16 cellular contexts compared by ENCODE assay signal in the genomic region with DNA sequence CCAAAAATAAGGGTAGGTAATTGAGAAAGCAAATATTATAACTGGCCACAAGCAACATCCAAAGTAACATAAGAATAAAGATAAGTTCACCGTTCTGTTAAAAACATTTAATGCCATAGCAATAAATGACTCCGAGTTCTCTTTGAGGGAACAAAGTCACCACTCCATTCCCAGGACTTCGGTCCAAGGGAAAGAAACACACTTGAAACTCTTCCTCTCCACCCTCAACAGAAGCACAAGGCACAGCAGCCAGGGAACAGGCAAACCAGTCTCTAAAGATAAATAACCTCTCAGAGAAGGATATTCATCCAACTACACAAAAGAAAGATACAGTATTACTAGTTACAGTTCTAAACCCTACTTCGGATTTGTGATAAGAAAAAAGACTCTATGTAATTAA. TPM values are rescaled to one million over a fixed set of nuclear protein-coding genes. Genes with fewer than 3 reads are reported as not detected.
DNase-seq lines count a peak whose midpoint lies in the region; ATAC-seq, FAIRE-seq and TF ChIP-seq lines count a peak whose summit lies in the region.
"Had no signal": no experiment of that assay in that cellular context is flagged by ENCODE, and none has a peak within 500 bp of the region (broad histone marks: within the 10 kb centered on the region; RNA-seq: fewer than 3 reads in every experiment).

No MANE protein-coding gene starts in this region.

- intact Hi-C loops in testis (cut with DNase I; ENCODE audit: low total_unique reads), result no loop called here

- no peak overlapping the region for H3K4ac ChIP-seq in neuronal stem cell (ENCODE audit: low read length)

- H2BK120ac ChIP-seq in neuronal stem cell (ENCODE audit: low read depth, low read length), result no peak overlapping the region

- no peaks in the 10 kb centered on the region for H3K9me1 ChIP-seq in keratinocyte (ENCODE audit: control insufficient read depth, extremely low read depth, insufficient read depth, low read length)

- peaks cover 90% of the 10 kb centered on the region for H3K79me2 ChIP-seq in keratinocyte (ENCODE audit: control insufficient read depth, insufficient read depth, low read length)

- ATAC-seq in HG02884 (IDR thresholded peaks at IDR 0.05; ENCODE audit: unreplicated experiment), result no peak
- ATAC-seq: left ventricle myocardium superior had no signal

- no peaks in the 10 kb centered on the region for H3K27me3 Mint-ChIP-seq in activated naive CD4-positive, alpha-beta T cell treated with anti-CD3 and anti-CD28 coated beads, Interleukin-2, amount 50 U/mL, for 24 hours
- no peaks in the 10 kb centered on the region for H3K27me3 Mint-ChIP-seq in activated naive CD4-positive, alpha-beta T cell treated with anti-CD3 and anti-CD28 coated beads, Interleukin-2, amount 10 ng/mL, durations not matched to agents 7 days and 5 days
- H3K27me3 Mint-ChIP-seq: activated naive CD8-positive, alpha-beta T cell treated with anti-CD3 and anti-CD28 coated beads, Interleukin-2, amount 10 ng/mL, durations not matched to agents 7 days and 5 days had no signal

- peaks cover 2% of the 10 kb centered on the region for H3K36me3 Mint-ChIP-seq in activated naive CD4-positive, alpha-beta T cell treated with anti-CD3 and anti-CD28 coated beads, Interleukin-2, amount 50 U/mL, for 24 hours
- peaks cover 2% of the 10 kb centered on the region for H3K36me3 Mint-ChIP-seq in activated naive CD4-positive, alpha-beta T cell treated with anti-CD3 and anti-CD28 coated beads, Interleukin-2, amount 10 ng/mL, durations not matched to agents 7 days and 5 days
- H3K36me3 Mint-ChIP-seq: activated naive CD8-positive, alpha-beta T cell treated with anti-CD3 and anti-CD28 coated beads, Interleukin-2, amount 10 ng/mL, durations not matched to agents 7 days and 5 days had no signal

- TF ChIP-seq CTCF in keratinocyte (optimal IDR thresholded peaks at IDR 0.05 in 1 of 3, IDR thresholded peaks at IDR 0.05 in 1 of 3, conservative IDR thresholded peaks at IDR 0.05 in 1 of 3; ENCODE audit: extremely low read depth in 1 of 3, insufficient read depth in 2 of 3, low read length in 3 of 3), result no peak
- no peak for TF ChIP-seq CTCF in testis (IDR thresholded peaks at IDR 0.05)

- no peak overlapping the region for H2AFZ ChIP-seq in keratinocyte (ENCODE audit: control insufficient read depth, low read length)
- no peak overlapping the region for H2AFZ ChIP-seq in neuronal stem cell (ENCODE audit: low read length)

- 25 to 50% methylated on average over 4 of the region's 4 CpGs for WGBS in testis, 2 donors
- no CpG with 5 or more reads among the region's 4 CpGs for WGBS in neuronal stem cell (ENCODE audit: extremely low coverage in 2 of 2, insufficient read length in 2 of 2, insufficient replicate concordance in 1 of 2), 2 donors

- H3K27ac Mint-ChIP-seq in activated naive CD4-positive, alpha-beta T cell treated with anti-CD3 and anti-CD28 coated beads, Interleukin-2, amount 50 U/mL, for 24 hours, result no peak overlapping the region
- no peak overlapping the region for H3K27ac Mint-ChIP-seq in activated naive CD4-positive, alpha-beta T cell treated with anti-CD3 and anti-CD28 coated beads, Interleukin-2, amount 10 ng/mL, durations not matched to agents 7 days and 5 days
- H3K27ac Mint-ChIP-seq: activated naive CD8-positive, alpha-beta T cell treated with anti-CD3 and anti-CD28 coated beads, Interleukin-2, amount 10 ng/mL, durations not matched to agents 7 days and 5 days had no signal

- H3K4me3 ChIP-seq in SK-N-MC (peak overlapping the region; percentile 93), keratinocyte (ENCODE audit: control insufficient read depth in 2 of 3, extremely low read depth in 1 of 3, insufficient read depth in 2 of 3, low read depth in 1 of 3, low read length in 3 of 3) (no peak overlapping the region), testis (peak overlapping the region in 1 of 2 donors; percentile 65), neuronal stem cell (ENCODE audit: low read length in 2 of 2) (no peak overlapping the region)
- H3K4me3 ChIP-seq: thoracic aorta had no signal

- H3K14ac ChIP-seq in neuronal stem cell (ENCODE audit: low read length), result no peak overlapping the region

- H3K9me3 ChIP-seq in SK-N-MC (ENCODE audit: low read depth, low read length), result no peaks in the 10 kb centered on the region
- no peaks in the 10 kb centered on the region for H3K9me3 ChIP-seq in keratinocyte (ENCODE audit: control insufficient read depth, low read depth, low read length)
- H3K9me3 ChIP-seq in testis, result no peaks in the 10 kb centered on the region
- H3K9me3 ChIP-seq in neuronal stem cell (replicated peaks in 1 of 2; ENCODE audit: control insufficient read depth in 2 of 2, insufficient read depth in 1 of 2, low read depth in 1 of 2, low read length in 2 of 2), result no peaks in the 10 kb centered on the region
- H3K9me3 ChIP-seq: thoracic aorta had no signal

- H4K20me1 ChIP-seq in keratinocyte (ENCODE audit: control insufficient read depth, extremely low read depth, insufficient read depth, low read length), result peaks cover 4% of the 10 kb centered on the region

- H3K18ac ChIP-seq in neuronal stem cell (ENCODE audit: low read length), result no peak overlapping the region

- H4K8ac ChIP-seq in neuronal stem cell (ENCODE audit: low read depth, low read length), result no peak overlapping the region

- CTCF ChIA-PET in activated naive CD4-positive, alpha-beta T cell treated with anti-CD3 and anti-CD28 coated beads, Interleukin-2, amount 10 ng/mL, durations not matched to agents 7 days and 5 days (lab: Charles Lee), result no interaction called here

- no peak for DNase-seq in activated naive CD4-positive, alpha-beta T cell treated with anti-CD3 and anti-CD28 coated beads, Interleukin-2, amount 10 ng/mL, durations not matched to agents 7 days and 5 days
- DNase-seq in SK-N-MC (ENCODE audit: low read depth, low spot score) (no peak), keratinocyte (ENCODE audit: low read depth, low spot score) (no peak), testis (no peak), neuronal stem cell (ENCODE audit: low spot score) (no peak), anterior cingulate cortex (lab: John Stamatoyannopoulos, UW) (no peak)
- DNase-seq: activated CD8-positive, alpha-beta memory T cell treated with anti-CD3 and anti-CD28 coated beads for 24 hours; activated naive CD8-positive, alpha-beta T cell treated with anti-CD3 and anti-CD28 coated beads, Interleukin-2, amount 10 ng/mL, durations not matched to agents 7 days and 5 days; hypothalamus; left ventricle myocardium superior; NCI-H446 had no signal

- no peaks in the 10 kb centered on the region for H3K9me3 Mint-ChIP-seq in activated naive CD4-positive, alpha-beta T cell treated with anti-CD3 and anti-CD28 coated beads, Interleukin-2, amount 50 U/mL, for 24 hours
- H3K9me3 Mint-ChIP-seq in activated naive CD4-positive, alpha-beta T cell treated with anti-CD3 and anti-CD28 coated beads, Interleukin-2, amount 10 ng/mL, durations not matched to agents 7 days and 5 days, result no peaks in the 10 kb centered on the region
- H3K9me3 Mint-ChIP-seq: activated naive CD8-positive, alpha-beta T cell treated with anti-CD3 and anti-CD28 coated beads, Interleukin-2, amount 10 ng/mL, durations not matched to agents 7 days and 5 days had no signal

- H3K4me1 ChIP-seq in keratinocyte (ENCODE audit: control insufficient read depth, extremely low read depth, insufficient read depth, low read length) (peaks cover 34% of the 10 kb centered on the region), testis (peaks cover 22% of the 10 kb centered on the region), neuronal stem cell (ENCODE audit: control insufficient read depth in 2 of 2, insufficient read depth in 1 of 2, low read depth in 1 of 2, low read length in 2 of 2) (peaks cover 2 to 9% of the 10 kb centered on the region in 2 donors)

- dilution Hi-C loops in keratinocyte (cut with MboI; ENCODE audit: extremely low pct_ligation_motif_present, low sequenced_read_pairs), result no loop called here

- peak overlapping the region; percentile 83 for H3K9ac ChIP-seq in SK-N-MC (ENCODE audit: insufficient read length)
- no peak overlapping the region for H3K9ac ChIP-seq in keratinocyte (ENCODE audit: control insufficient read depth, extremely low read depth, insufficient read depth, low read length)
- H3K9ac ChIP-seq in neuronal stem cell (ENCODE audit: low read depth, low read length, poor library complexity), result no peak overlapping the region

- no peak overlapping the region for H2BK15ac ChIP-seq in neuronal stem cell (ENCODE audit: low read length)

- peak overlapping the region; percentile 94 for H3K4me3 Mint-ChIP-seq in activated naive CD4-positive, alpha-beta T cell treated with anti-CD3 and anti-CD28 coated beads, Interleukin-2, amount 50 U/mL, for 24 hours
- H3K4me3 Mint-ChIP-seq in activated naive CD4-positive, alpha-beta T cell treated with anti-CD3 and anti-CD28 coated beads, Interleukin-2, amount 10 ng/mL, durations not matched to agents 7 days and 5 days, result no peak overlapping the region

- H2BK5ac ChIP-seq in neuronal stem cell (ENCODE audit: low read length), result no peak overlapping the region

- no peak overlapping the region for H3K23ac ChIP-seq in neuronal stem cell (ENCODE audit: low read depth, low read length, poor library complexity)

- no peak overlapping the region for H4K91ac ChIP-seq in neuronal stem cell (ENCODE audit: low read depth, low read length, poor library complexity)

- H3K4me1 Mint-ChIP-seq in activated naive CD4-positive, alpha-beta T cell treated with anti-CD3 and anti-CD28 coated beads, Interleukin-2, amount 50 U/mL, for 24 hours, result peaks cover 60% of the 10 kb centered on the region
- H3K4me1 Mint-ChIP-seq in activated naive CD4-positive, alpha-beta T cell treated with anti-CD3 and anti-CD28 coated beads, Interleukin-2, amount 10 ng/mL, durations not matched to agents 7 days and 5 days, result peaks cover 33% of the 10 kb centered on the region

- H2BK12ac ChIP-seq in neuronal stem cell (ENCODE audit: low read length), result no peak overlapping the region

- no peak for TF ChIP-seq POLR2A in testis (IDR thresholded peaks at IDR 0.05)

- H3K4me2 ChIP-seq in keratinocyte (ENCODE audit: control insufficient read depth, extremely low read depth, insufficient read depth, low read depth, low read length) (peak overlapping the region; percentile 92), neuronal stem cell (ENCODE audit: insufficient read depth, low read length, poor library complexity, severe bottlenecking) (no peak overlapping the region)

- H3K79me1 ChIP-seq in neuronal stem cell (ENCODE audit: low read depth, low read length), result peaks cover 5% of the 10 kb centered on the region

- FAIRE-seq in keratinocyte (lab: Jason Lieb, UNC), result no peak
- FAIRE-seq: GM12892, RCC 7860 had no signal

- H3K27me3 ChIP-seq in keratinocyte (ENCODE audit: control insufficient read depth, extremely low read depth, insufficient read depth, low read length) (no peaks in the 10 kb centered on the region), testis (no peaks in the 10 kb centered on the region), neuronal stem cell (ENCODE audit: control insufficient read depth in 3 of 3, insufficient read depth in 3 of 3, low read depth in 1 of 3, low read length in 3 of 3) (no peaks in the 10 kb centered on the region)

- H3K36me3 ChIP-seq in SK-N-MC (ENCODE audit: insufficient read depth, low read length), result no peaks in the 10 kb centered on the region
- H3K36me3 ChIP-seq in keratinocyte (ENCODE audit: control insufficient read depth in 2 of 2, extremely low read depth in 1 of 2, insufficient read depth in 2 of 2, low read length in 2 of 2), result peaks cover 0 to under 1% of the 10 kb centered on the region in 2 experiments
- H3K36me3 ChIP-seq in testis (ENCODE audit: low read depth, missing control alignments), result no peaks in the 10 kb centered on the region
- no peaks in the 10 kb centered on the region for H3K36me3 ChIP-seq in neuronal stem cell (replicated peaks in 1 of 2; ENCODE audit: control insufficient read depth in 2 of 2, insufficient read depth in 2 of 2, low read length in 2 of 2)
- H3K36me3 ChIP-seq: thoracic aorta had no signal

- H3K27ac ChIP-seq in SK-N-MC (peak overlapping the region; percentile 47; the same call in 1 of the 2 replicates), keratinocyte (ENCODE audit: control insufficient read depth, insufficient read depth, low read length) (no peak overlapping the region), testis (peak overlapping the region; percentile 12 to 35), neuronal stem cell (replicated peaks; ENCODE audit: low read length) (no peak overlapping the region)
- H3K27ac ChIP-seq: thoracic aorta had no signal

- no peak overlapping the region for H2AK5ac ChIP-seq in neuronal stem cell (ENCODE audit: low read depth, low read length)

RNA-seq across cellular contexts. Expression of gene SETD3, which starts 2.5 kb away (rescaled TPM):
- 39.4 to 48.1 TPM (median 46.9 TPM) in 3 replicates for polyA plus RNA-seq in keratinocyte
- polyA plus RNA-seq in keratinocyte (2011; ENCODE audit: low read depth), result 28.5 TPM
- 33.7 and 49.2 TPM in 2 replicates for polyA plus RNA-seq in keratinocyte (2011; cell fraction: cytosol; rRNA removed)
- 25.4 and 26.8 TPM in 2 replicates for polyA plus RNA-seq in keratinocyte (2011; cell fraction: nucleus; rRNA removed)
- 37.5 and 39.2 TPM in 2 replicates for polyA plus RNA-seq in keratinocyte (2012; ENCODE audit: low replicate concordance)
- polyA minus RNA-seq in keratinocyte, result 23.9 to 47.4 TPM (median 44.7 TPM) in 3 replicates
- 43.2 TPM for polyA minus RNA-seq in keratinocyte (2011; cell fraction: cytosol; rRNA and poly(A)+ RNA removed)
- 14.7 and 34.4 TPM in 2 replicates for polyA minus RNA-seq in keratinocyte (2011; cell fraction: nucleus; rRNA and poly(A)+ RNA removed)
- total RNA-seq in testis, result 100 to 1,000 TPM; 135 to 160 TPM
- polyA plus RNA-seq in testis (ENCODE audit: insufficient read depth, low read depth, low replicate concordance), result 186 TPM
- 31.6 TPM for polyA plus RNA-seq in neuronal stem cell (2013, experiment 1 of 2)
- 33.6 TPM for polyA plus RNA-seq in neuronal stem cell (2013, experiment 2 of 2)

RNA-seq across cellular contexts. Expression of gene CCNK, which starts 3.1 kb away (rescaled TPM):
- polyA plus RNA-seq in keratinocyte (6.6 to 12.8 TPM (median 11.5 TPM) in 3 replicates), testis (ENCODE audit: insufficient read depth, low read depth, low replicate concordance) (134 TPM)
- 21.4 TPM for polyA plus RNA-seq in keratinocyte (2011; ENCODE audit: low read depth)
- polyA plus RNA-seq in keratinocyte (2011; cell fraction: cytosol; rRNA removed), result 26.7 and 29.1 TPM in 2 replicates
- polyA plus RNA-seq in keratinocyte (2011; cell fraction: nucleus; rRNA removed), result 36.2 and 39.2 TPM in 2 replicates
- 40.6 and 57.1 TPM in 2 replicates for polyA plus RNA-seq in keratinocyte (2012; ENCODE audit: low replicate concordance)
- polyA minus RNA-seq in keratinocyte, result 9.9 to 48.2 TPM (median 41.3 TPM) in 3 replicates
- polyA minus RNA-seq in keratinocyte (2011; cell fraction: cytosol; rRNA and poly(A)+ RNA removed), result 19.4 TPM
- 19.5 and 34.2 TPM in 2 replicates for polyA minus RNA-seq in keratinocyte (2011; cell fraction: nucleus; rRNA and poly(A)+ RNA removed)
- 10 to 100 TPM; 69.1 to 73.1 TPM for total RNA-seq in testis
- 65.7 TPM for polyA plus RNA-seq in neuronal stem cell (2013, experiment 1 of 2)
- polyA plus RNA-seq in neuronal stem cell (2013, experiment 2 of 2), result 63.4 TPM

Comparison
In these comparisons a context has a peak if more than half of its experiments do, and no peak if none do; other contexts are left out.
1. H3K27ac ChIP-seq: peak in SK-N-MC (single experiment) and testis (2 of 2); none in keratinocyte (single experiment) and neuronal stem cell (single experiment).